In the genomic region with DNA sequence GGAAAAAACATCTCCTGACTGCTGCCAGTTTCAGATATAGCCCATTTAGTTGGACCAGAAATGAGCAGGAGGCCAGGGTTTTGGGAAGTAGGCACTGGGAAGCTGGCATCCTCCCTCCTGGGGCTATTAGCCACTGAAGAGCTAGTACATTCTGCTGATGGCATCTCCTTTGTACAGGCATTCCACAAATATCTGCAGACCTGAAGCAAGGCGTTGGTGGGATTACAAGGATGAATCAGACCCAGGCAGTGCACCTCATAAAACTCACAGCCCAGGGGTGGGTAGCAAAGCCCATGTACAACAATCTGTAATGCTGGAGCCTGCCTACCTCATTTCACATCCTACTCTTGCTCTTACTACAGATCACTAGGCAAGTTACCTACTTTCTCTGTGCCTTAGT, we compare ENCODE assay signal across 23 cellular contexts. TPM values are rescaled to one million over a fixed set of nuclear protein-coding genes. Genes with fewer than 3 reads are reported as not detected.
DNase-seq lines count a peak whose midpoint lies in the region; ATAC-seq and TF ChIP-seq lines count a peak whose summit lies in the region.
"Had no signal": no experiment of that assay in that cellular context is flagged by ENCODE, and none has a peak within 500 bp of the region (broad histone marks: within the 10 kb centered on the region; RNA-seq: fewer than 3 reads in every experiment).

No MANE protein-coding gene starts in this region.

- ATAC-seq in foreskin keratinocyte (peak; percentile 23), HG03565 (IDR thresholded peaks at IDR 0.05; ENCODE audit: unreplicated experiment) (no peak)
- ATAC-seq: SK-N-SH treated with all-trans-retinoic acid at 6 μM for 48 hours had no signal

- BruUV-seq in mammary epithelial cell (replicated peaks; lab: Mats Ljungman, UMichigan), result no TSS peak

- WGBS in GM23248 (ENCODE audit: low coverage in 1 of 2, low lambda C conversion rate in 2 of 2, missing lambda C conversion rate in 2 of 2), 2 experiments, result 38 to 55% methylated on average over 1 of the region's 1 CpG
- WGBS in mammary epithelial cell (ENCODE audit: low coverage, missing lambda C conversion rate), result 13% methylated on average over 1 of the region's 1 CpG

- no peaks in the 10 kb centered on the region for H3K79me2 ChIP-seq in GM23248 (ENCODE audit: insufficient read depth)
- H3K79me2 ChIP-seq in OCI-LY3 (ENCODE audit: low read length), result peaks cover 5% of the 10 kb centered on the region; the same call in 1 of the 2 replicates
- H3K79me2 ChIP-seq in mammary epithelial cell (ENCODE audit: insufficient read depth, low read length), result no peaks in the 10 kb centered on the region

- H3K36me3 ChIP-seq in GM23248 (ENCODE audit: low read depth) (no peaks in the 10 kb centered on the region), OCI-LY3 (replicated peaks; ENCODE audit: low read depth, low read length) (peaks cover 22% of the 10 kb centered on the region), mammary epithelial cell (ENCODE audit: insufficient read depth, low read length) (no peaks in the 10 kb centered on the region)
- H3K36me3 ChIP-seq: BE2C, Peyer's patch had no signal

- no peaks in the 10 kb centered on the region for H3K9me3 ChIP-seq in GM23248 (ENCODE audit: low read depth)
- H3K9me3 ChIP-seq in OCI-LY3 (ENCODE audit: insufficient read depth, low read length), result peaks cover 12% of the 10 kb centered on the region; the same call in 1 of the 2 replicates
- no peaks in the 10 kb centered on the region for H3K9me3 ChIP-seq in mammary epithelial cell (replicated peaks; ENCODE audit: insufficient read depth, low read length)
- H3K9me3 ChIP-seq: BE2C, Peyer's patch had no signal

- H3K4me2 ChIP-seq in GM23248 (ENCODE audit: unreplicated experiment) (no peak overlapping the region), OCI-LY3 (ENCODE audit: low read length) (no peak overlapping the region), mammary epithelial cell (ENCODE audit: insufficient read depth, low read depth, low read length) (no peak overlapping the region)

- peak; percentile 10 for DNase-seq in GM23248
- DNase-seq in foreskin keratinocyte, result no peak
- DNase-seq in NCI-H345 treated with DMSO at 0.1 percent for 48 hours (lab: John Stamatoyannopoulos, UW; ENCODE audit: unreplicated experiment), result no peak
- no peak for DNase-seq in mammary epithelial cell
- no peak for DNase-seq in caudate nucleus (lab: John Stamatoyannopoulos, UW)
- DNase-seq: BE2C; CD4-positive, alpha-beta memory T cell; DMS79; H9; MV-4-11; NCI-H1436 treated with DMSO at 0.1 percent for 48 hours; NCI-H2029 treated with DMSO at 0.1 percent for 48 hours; NCI-H2171 treated with DMSO at 0.1 percent for 48 hours; NCI-H774; Peyer's patch; SHP77 had no signal

- no peaks in the 10 kb centered on the region for H3K4me1 ChIP-seq in GM23248 (ENCODE audit: insufficient read depth)
- peaks cover 75% of the 10 kb centered on the region for H3K4me1 ChIP-seq in OCI-LY3 (ENCODE audit: low read length)
- no peaks in the 10 kb centered on the region for H3K4me1 ChIP-seq in foreskin keratinocyte
- H3K4me1 ChIP-seq in mammary epithelial cell (ENCODE audit: insufficient read depth, low read length), result no peaks in the 10 kb centered on the region
- H3K4me1 ChIP-seq: BE2C had no signal

- H3K9ac ChIP-seq in GM23248, result no peak overlapping the region
- H3K9ac ChIP-seq in OCI-LY3 (ENCODE audit: low read length), result peak overlapping the region; percentile 20; the same call in 1 of the 2 replicates
- H3K9ac ChIP-seq in mammary epithelial cell (ENCODE audit: insufficient read depth, low read length), result no peak overlapping the region

- no peaks in the 10 kb centered on the region for H3F3A ChIP-seq in GM23248 (ENCODE audit: insufficient read depth)

- in situ Hi-C loops in GM23248 (cut with MboI) (no loop called here), mammary epithelial cell (cut with MboI; ENCODE audit: low sequenced_read_pairs in 2 of 2) (no loop called here)

- intact Hi-C loops in mammary epithelial cell (cut with micrococcal nuclease), result no loop called here

- no peak overlapping the region for H2AFZ ChIP-seq in GM23248
- no peak overlapping the region for H2AFZ ChIP-seq in OCI-LY3 (ENCODE audit: low read depth, low read length)
- H2AFZ ChIP-seq in mammary epithelial cell (ENCODE audit: low read depth, low read length), result no peak overlapping the region

- CTCF ChIA-PET in mammary epithelial cell (lab: Charles Lee; ENCODE audit: low non-redundant PET), result no interaction called here

- H3K4me3 ChIP-seq in GM23248, result no peak overlapping the region
- H3K4me3 ChIP-seq in OCI-LY3 (ENCODE audit: low read length), result no peak overlapping the region
- no peak overlapping the region for H3K4me3 ChIP-seq in mammary epithelial cell (replicated peaks in 1 of 3; ENCODE audit: insufficient read depth in 1 of 3, low read depth in 2 of 3, low read length in 3 of 3)
- H3K4me3 ChIP-seq: Peyer's patch had no signal

- no peak for TF ChIP-seq CTCF in OCI-LY3 (IDR thresholded peaks at IDR 0.05; ENCODE audit: low read depth, low read length)
- TF ChIP-seq CTCF in foreskin keratinocyte (conservative IDR thresholded peaks at IDR 0.05), result no peak
- no peak for TF ChIP-seq CTCF in mammary epithelial cell (conservative IDR thresholded peaks at IDR 0.05 in 1 of 2, IDR thresholded peaks at IDR 0.05 in 1 of 2; ENCODE audit: extremely low read depth in 1 of 2, insufficient read depth in 1 of 2, low read depth in 1 of 2, low read length in 2 of 2)

- H4K20me1 ChIP-seq in GM23248 (ENCODE audit: insufficient read depth) (no peaks in the 10 kb centered on the region), OCI-LY3 (ENCODE audit: insufficient read depth, low read length) (no peaks in the 10 kb centered on the region), mammary epithelial cell (ENCODE audit: insufficient read depth, low read length) (no peaks in the 10 kb centered on the region)

- H3K27me3 ChIP-seq in GM23248 (replicated peaks; ENCODE audit: insufficient read depth) (peaks cover 29% of the 10 kb centered on the region), OCI-LY3 (ENCODE audit: low read depth, low read length) (no peaks in the 10 kb centered on the region), foreskin keratinocyte (peaks cover 19% of the 10 kb centered on the region), mammary epithelial cell (ENCODE audit: insufficient read depth, low read length) (no peaks in the 10 kb centered on the region)
- H3K27me3 ChIP-seq: BE2C, Peyer's patch had no signal

- H3K9me2 ChIP-seq in GM23248 (ENCODE audit: insufficient read depth), result no peaks in the 10 kb centered on the region

- dilution Hi-C loops in mammary epithelial cell (cut with HindIII; ENCODE audit: low sequenced_read_pairs), result no loop called here

- H3K27ac ChIP-seq in GM23248 (no peak overlapping the region), OCI-LY3 (ENCODE audit: low read length) (peak overlapping the region; percentile 28; the same call in 1 of the 2 replicates), foreskin keratinocyte (no peak overlapping the region), mammary epithelial cell (ENCODE audit: insufficient read depth, low read depth, low read length) (no peak overlapping the region), caudate nucleus (ENCODE audit: low read depth, low read length) (no peak overlapping the region)
- H3K27ac ChIP-seq: Peyer's patch had no signal

RNA-seq across cellular contexts. Expression of gene POU2AF1, which starts 27.5 kb away (rescaled TPM):
- total RNA-seq in GM23248 (2014; rRNA removed; shearing (Covaris generic)), result 0.11 TPM in 1 of 2 replicates, not detected in the other
- polyA plus RNA-seq in GM23248 (2016; fragmentation: Nextera tagmentation; extraction: Ambion mirVana) (0.09 and 0.16 TPM in 2 replicates), foreskin keratinocyte (not detected in 2 replicates), mammary epithelial cell (0.10 TPM)
- total RNA-seq in foreskin keratinocyte (not detected in 2 replicates), mammary epithelial cell (under 1 TPM; 0.33 to 0.56 TPM)
- polyA minus RNA-seq in mammary epithelial cell, result not detected
- total RNA-seq: H9, HT1080, LHCN-M2, NCI-H460 had no signal
- polyA plus RNA-seq: AG04450 had no signal
